Comparison of ENCODE assay signal across 1 cellular context in the genomic region with DNA sequence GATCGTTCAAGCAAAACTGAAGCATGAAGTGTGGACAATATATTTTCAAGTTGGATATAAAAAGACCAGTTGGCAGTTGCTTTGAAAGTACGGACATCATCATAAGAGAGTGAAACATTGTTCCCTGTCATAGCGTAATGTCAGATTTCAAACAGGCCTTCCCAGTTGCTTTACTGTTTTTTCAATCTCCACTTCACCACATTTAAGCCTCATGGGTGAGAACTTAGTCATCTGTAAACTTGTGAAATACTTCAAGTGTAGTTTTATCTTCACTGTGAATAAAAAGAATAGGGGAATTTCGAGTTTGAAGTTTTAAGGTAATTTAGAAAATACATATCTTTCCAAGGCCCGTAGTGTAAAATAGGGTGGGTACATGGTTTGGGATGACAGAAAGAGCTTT.
TF ChIP-seq lines count a peak whose summit lies in the region.

No MANE protein-coding gene starts in this region.

TF ChIP-seq in GM12878, 131 proteins besides CTCF, POLR2A, EP300 and RAD21 (continued from another document):
- peak; percentile 38; the same call in 1 of the 2 replicates for TF ChIP-seq BMI1 (IDR thresholded peaks at IDR 0.05; ENCODE audit: borderline replicate concordance)
- TF ChIP-seq MTA2 (IDR thresholded peaks at IDR 0.05; ENCODE audit: low read depth), result peak; percentile 47; the same call in 1 of the 2 replicates
- 0 out of 2 replicates have a peak, but pooled peaks have one; percentile 29 for TF ChIP-seq MXI1 (IDR thresholded peaks at IDR 0.05; ENCODE audit: low read depth, low read length)
- TF ChIP-seq IKZF2 (IDR thresholded peaks at IDR 0.05), result peak; percentile 41 to 51; a peak in 2 of 4 replicates
- TF ChIP-seq, protein P1, sequence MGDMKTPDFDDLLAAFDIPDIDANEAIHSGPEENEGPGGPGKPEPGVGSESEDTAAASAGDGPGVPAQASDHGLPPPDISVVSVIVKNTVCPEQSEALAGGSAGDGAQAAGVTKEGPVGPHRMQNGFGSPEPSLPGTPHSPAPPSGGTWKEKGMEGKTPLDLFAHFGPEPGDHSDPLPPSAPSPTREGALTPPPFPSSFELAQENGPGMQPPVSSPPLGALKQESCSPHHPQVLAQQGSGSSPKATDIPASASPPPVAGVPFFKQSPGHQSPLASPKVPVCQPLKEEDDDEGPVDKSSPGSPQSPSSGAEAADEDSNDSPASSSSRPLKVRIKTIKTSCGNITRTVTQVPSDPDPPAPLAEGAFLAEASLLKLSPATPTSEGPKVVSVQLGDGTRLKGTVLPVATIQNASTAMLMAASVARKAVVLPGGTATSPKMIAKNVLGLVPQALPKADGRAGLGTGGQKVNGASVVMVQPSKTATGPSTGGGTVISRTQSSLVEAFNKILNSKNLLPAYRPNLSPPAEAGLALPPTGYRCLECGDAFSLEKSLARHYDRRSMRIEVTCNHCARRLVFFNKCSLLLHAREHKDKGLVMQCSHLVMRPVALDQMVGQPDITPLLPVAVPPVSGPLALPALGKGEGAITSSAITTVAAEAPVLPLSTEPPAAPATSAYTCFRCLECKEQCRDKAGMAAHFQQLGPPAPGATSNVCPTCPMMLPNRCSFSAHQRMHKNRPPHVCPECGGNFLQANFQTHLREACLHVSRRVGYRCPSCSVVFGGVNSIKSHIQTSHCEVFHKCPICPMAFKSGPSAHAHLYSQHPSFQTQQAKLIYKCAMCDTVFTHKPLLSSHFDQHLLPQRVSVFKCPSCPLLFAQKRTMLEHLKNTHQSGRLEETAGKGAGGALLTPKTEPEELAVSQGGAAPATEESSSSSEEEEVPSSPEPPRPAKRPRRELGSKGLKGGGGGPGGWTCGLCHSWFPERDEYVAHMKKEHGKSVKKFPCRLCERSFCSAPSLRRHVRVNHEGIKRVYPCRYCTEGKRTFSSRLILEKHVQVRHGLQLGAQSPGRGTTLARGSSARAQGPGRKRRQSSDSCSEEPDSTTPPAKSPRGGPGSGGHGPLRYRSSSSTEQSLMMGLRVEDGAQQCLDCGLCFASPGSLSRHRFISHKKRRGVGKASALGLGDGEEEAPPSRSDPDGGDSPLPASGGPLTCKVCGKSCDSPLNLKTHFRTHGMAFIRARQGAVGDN (IDR thresholded peaks at IDR 0.05), result no peak
- 0 out of 2 replicates have a peak, but pooled peaks have one; percentile 29 for TF ChIP-seq ATF7 (IDR thresholded peaks at IDR 0.05; ENCODE audit: low read depth)
- peak; percentile 12; the same call in 1 of the 2 replicates for TF ChIP-seq RUNX3 (IDR thresholded peaks at IDR 0.05; ENCODE audit: low read length)
- TF ChIP-seq, protein P2, sequence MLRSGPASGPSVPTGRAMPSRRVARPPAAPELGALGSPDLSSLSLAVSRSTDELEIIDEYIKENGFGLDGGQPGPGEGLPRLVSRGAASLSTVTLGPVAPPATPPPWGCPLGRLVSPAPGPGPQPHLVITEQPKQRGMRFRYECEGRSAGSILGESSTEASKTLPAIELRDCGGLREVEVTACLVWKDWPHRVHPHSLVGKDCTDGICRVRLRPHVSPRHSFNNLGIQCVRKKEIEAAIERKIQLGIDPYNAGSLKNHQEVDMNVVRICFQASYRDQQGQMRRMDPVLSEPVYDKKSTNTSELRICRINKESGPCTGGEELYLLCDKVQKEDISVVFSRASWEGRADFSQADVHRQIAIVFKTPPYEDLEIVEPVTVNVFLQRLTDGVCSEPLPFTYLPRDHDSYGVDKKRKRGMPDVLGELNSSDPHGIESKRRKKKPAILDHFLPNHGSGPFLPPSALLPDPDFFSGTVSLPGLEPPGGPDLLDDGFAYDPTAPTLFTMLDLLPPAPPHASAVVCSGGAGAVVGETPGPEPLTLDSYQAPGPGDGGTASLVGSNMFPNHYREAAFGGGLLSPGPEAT (IDR thresholded peaks at IDR 0.05; ENCODE audit: low read depth), result peak; percentile 33; the same call in 1 of the 2 replicates
- peak; percentile 34; the same call in 1 of the 2 replicates for TF ChIP-seq ZNF384 (IDR thresholded peaks at IDR 0.05; ENCODE audit: borderline replicate concordance, low read depth, low read length)
- TF ChIP-seq FOS (IDR thresholded peaks at IDR 0.05; ENCODE audit: borderline replicate concordance, extremely low read depth, insufficient read length), result no peak
- peak; percentile 34; the same call in 1 of the 2 replicates for TF ChIP-seq IKZF1 (conservative IDR thresholded peaks at IDR 0.05)
